13 cellular contexts compared by ENCODE assay signal in the genomic region with DNA sequence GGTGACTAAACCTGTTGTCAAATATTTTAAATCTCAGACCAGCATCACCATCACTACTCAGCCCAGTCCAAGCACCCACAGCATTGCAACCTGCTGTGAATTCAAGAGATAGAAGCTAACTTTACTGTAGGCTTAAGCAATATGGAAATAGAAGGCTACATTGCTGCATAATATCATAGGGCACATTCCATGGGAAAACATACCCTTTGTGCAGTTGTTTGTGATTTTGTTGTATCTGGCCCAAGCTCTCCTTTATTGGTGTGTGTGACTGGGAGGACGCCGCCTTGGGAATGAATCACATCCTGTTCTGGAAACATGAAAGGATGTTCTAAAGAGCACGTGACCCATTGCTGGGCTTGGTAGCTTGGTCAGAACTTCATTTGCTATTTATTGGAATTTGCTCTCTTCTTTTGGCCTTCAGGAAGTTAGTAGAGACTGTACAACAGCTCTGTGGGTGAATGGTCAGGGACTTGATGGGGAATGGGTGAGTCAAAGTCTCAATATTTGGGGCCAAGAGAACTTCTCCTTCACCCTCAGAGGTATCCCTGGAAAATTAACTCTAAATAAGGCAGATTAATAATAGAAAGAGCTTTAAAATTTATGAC.
A peak's percentile ranks its signal among the peaks of the same experiment; 100 is the strongest.
DNase-seq lines count a peak whose midpoint lies in the region; ATAC-seq and TF ChIP-seq lines count a peak whose summit lies in the region.
"Had no signal": no experiment of that assay in that cellular context is flagged by ENCODE, and none has a peak within 500 bp of the region (broad histone marks: within the 10 kb centered on the region; RNA-seq: fewer than 3 reads in every experiment).

No MANE protein-coding gene starts in this region.

- no peaks in the 10 kb centered on the region for H3K9me2 ChIP-seq in PC-9 (ENCODE audit: insufficient read depth)

- no peaks in the 10 kb centered on the region for H4K20me1 ChIP-seq in PC-9 (ENCODE audit: insufficient read depth)

- no peaks in the 10 kb centered on the region for H3K27me3 Mint-ChIP-seq in Calu3 (ENCODE audit: unreplicated experiment)
- peaks cover 26% of the 10 kb centered on the region for H3K27me3 Mint-ChIP-seq in activated T-cell treated with anti-CD3 and anti-CD28 coated beads, Interleukin-2, amount 50 U/mL, for 72 hours (ENCODE audit: low read depth)

- H3K4me1 ChIP-seq in PC-9 (replicated peaks; ENCODE audit: insufficient read depth), result peaks cover 72% of the 10 kb centered on the region

- no peaks in the 10 kb centered on the region for H3K9me3 Mint-ChIP-seq in Calu3 (ENCODE audit: low read depth, unreplicated experiment)
- H3K9me3 Mint-ChIP-seq in activated T-cell treated with anti-CD3 and anti-CD28 coated beads, Interleukin-2, amount 50 U/mL, for 72 hours, result no peaks in the 10 kb centered on the region

- peaks cover 8% of the 10 kb centered on the region; the same call in 1 of the 2 replicates for H3K9me3 ChIP-seq in PC-9 (ENCODE audit: insufficient read depth, low read depth)

- TF ChIP-seq CTCF in Calu3 (IDR thresholded peaks at IDR 0.05; ENCODE audit: unreplicated experiment), result no peak
- no peak for TF ChIP-seq CTCF in PC-9 (conservative IDR thresholded peaks at IDR 0.05)
- no peak for TF ChIP-seq CTCF in epithelial cell of proximal tubule (conservative IDR thresholded peaks at IDR 0.05; ENCODE audit: low read depth, low read length)

- POLR2A ChIA-PET in PC-9 (lab: Charles Lee; ENCODE audit: unreplicated experiment), result no interaction called here

- no peak for ATAC-seq in activated T-cell treated with anti-CD3 and anti-CD28 coated beads, Interleukin-2, amount 50 U/mL, for 72 hours (replicated peaks in 1 of 2)
- no peak for ATAC-seq in stimulated activated naive CD8-positive, alpha-beta T cell treated with anti-CD3 and anti-CD28 coated beads, Interleukin-15, Interleukin-2, amounts not matched to agents 100 U/mL and 50 U/mL, for 24 hours
- ATAC-seq: activated CD8-positive, alpha-beta T cell treated with anti-CD3 and anti-CD28 coated beads, Interleukin-2, amount 10 ng/mL, durations not matched to agents 7 days and 5 days had no signal

- 0 out of 2 replicates have a peak overlapping the region, but pooled peaks have one; percentile 5 for H3K27ac ChIP-seq in PC-9

- intact Hi-C loops in Calu3 (cut with micrococcal nuclease; ENCODE audit: unreplicated experiment) (loop anchor here (10.0 kb wide), 1 partner anchor 119 kb away; no protein-coding TSS in a partner anchor), PC-9 (cut with micrococcal nuclease; ENCODE audit: unreplicated experiment) (loop anchor here (1.0 kb wide), 1 partner anchor 138 kb away; no protein-coding TSS in a partner anchor)

- CTCF ChIA-PET in Calu3 (lab: Charles Lee) (interaction anchor here (0.6 kb wide), 1 partner anchor 60 kb away, joined by 3 read pairs; no protein-coding TSS in a partner anchor), PC-9 (lab: Charles Lee) (interaction anchor here (0.6 kb wide), 1 partner anchor 50 kb away, joined by 8 read pairs; no protein-coding TSS in a partner anchor)

- H3K4me1 Mint-ChIP-seq in Calu3 (ENCODE audit: low read depth, unreplicated experiment), result peaks cover 46% of the 10 kb centered on the region
- no peaks in the 10 kb centered on the region for H3K4me1 Mint-ChIP-seq in activated T-cell treated with anti-CD3 and anti-CD28 coated beads, Interleukin-2, amount 50 U/mL, for 72 hours (ENCODE audit: low read depth)

- H3K79me2 ChIP-seq in PC-9 (ENCODE audit: low read depth), result no peaks in the 10 kb centered on the region

- H3K36me3 ChIP-seq in PC-9 (ENCODE audit: low read depth), result no peaks in the 10 kb centered on the region

- BruUV-seq in Calu3 (replicated peaks; lab: Mats Ljungman, UMichigan) (no TSS peak), PC-9 (replicated peaks; lab: Mats Ljungman, UMichigan) (no TSS peak)

- no peaks in the 10 kb centered on the region for H3K36me3 Mint-ChIP-seq in Calu3 (ENCODE audit: insufficient read depth, unreplicated experiment)
- H3K36me3 Mint-ChIP-seq in activated T-cell treated with anti-CD3 and anti-CD28 coated beads, Interleukin-2, amount 50 U/mL, for 72 hours (ENCODE audit: insufficient read depth in 2 of 2), result no peaks in the 10 kb centered on the region

- H3K4me3 ChIP-seq in PC-9 (no peak overlapping the region), epithelial cell of proximal tubule (ENCODE audit: low read depth, low read length) (no peak overlapping the region)

- no peak overlapping the region for H3K4me3 Mint-ChIP-seq in Calu3 (ENCODE audit: low read depth, unreplicated experiment)
- H3K4me3 Mint-ChIP-seq in activated T-cell treated with anti-CD3 and anti-CD28 coated beads, Interleukin-2, amount 50 U/mL, for 72 hours, result no peak overlapping the region
- H3K4me3 Mint-ChIP-seq: activated CD8-positive, alpha-beta T cell treated with anti-CD3 and anti-CD28 coated beads, Interleukin-2, amount 10 ng/mL, durations not matched to agents 7 days and 5 days had no signal

- no peak overlapping the region for H2AFZ ChIP-seq in PC-9

- H3K4me2 ChIP-seq in PC-9, result peak overlapping the region; percentile 7; the same call in 1 of the 2 replicates

- peaks cover 43% of the 10 kb centered on the region for H3F3A ChIP-seq in PC-9 (ENCODE audit: insufficient read depth, low read depth)

- peak overlapping the region; percentile 14 for H3K27ac Mint-ChIP-seq in Calu3 (ENCODE audit: unreplicated experiment)
- H3K27ac Mint-ChIP-seq in activated T-cell treated with anti-CD3 and anti-CD28 coated beads, Interleukin-2, amount 50 U/mL, for 72 hours, result no peak overlapping the region
- H3K27ac Mint-ChIP-seq: activated CD8-positive, alpha-beta T cell treated with anti-CD3 and anti-CD28 coated beads, Interleukin-2, amount 10 ng/mL, durations not matched to agents 7 days and 5 days had no signal

- no peaks in the 10 kb centered on the region for H3K27me3 ChIP-seq in PC-9 (ENCODE audit: insufficient read depth, low read depth)

- DNase-seq in Calu3 (no peak), PC-9 (peak; percentile 36 to 51), epithelial cell of proximal tubule (ENCODE audit: low read depth) (peak; percentile 83), non-pigmented ciliary epithelial cell (ENCODE audit: low read depth) (peak; percentile 75), NCI-H2029 treated with DMSO at 0.1 percent for 48 hours (lab: John Stamatoyannopoulos, UW) (no peak), NCI-H774 (lab: John Stamatoyannopoulos, UW) (no peak)
- no peak for DNase-seq in activated T-cell treated with anti-CD3 and anti-CD28 coated beads, Interleukin-2, amount 50 U/mL, for 72 hours
- no peak for DNase-seq in stimulated activated naive CD8-positive, alpha-beta T cell treated with anti-CD3 and anti-CD28 coated beads, Interleukin-15, Interleukin-2, amounts not matched to agents 100 U/mL and 50 U/mL, for 24 hours
- DNase-seq: activated CD8-positive, alpha-beta T cell treated with anti-CD3 and anti-CD28 coated beads, Interleukin-2, amount 10 ng/mL, durations not matched to agents 7 days and 5 days; central memory CD4-positive, alpha-beta T cell; NCI-H1092 treated with DMSO at 0.1 percent for 48 hours; SHP77; stimulated activated CD4-positive, alpha-beta T cell treated with anti-CD3 and anti-CD28 coated beads, Interleukin-12 subunit alpha, Interleukin-12 subunit beta, amount 100 ng/mL, for 4 hours had no signal

Comparison
In these comparisons a context has a peak if more than half of its experiments do, and no peak if none do; other contexts are left out.
1. DNase-seq: peak in PC-9 (2 of 2), epithelial cell of proximal tubule (single experiment) and non-pigmented ciliary epithelial cell (single experiment); none in Calu3 (single experiment), activated T-cell treated with anti-CD3 and anti-CD28 coated beads, Interleukin-2, amount 50 U/mL, for 72 hours (0 of 2), stimulated activated naive CD8-positive, alpha-beta T cell treated with anti-CD3 and anti-CD28 coated beads, Interleukin-15, Interleukin-2, amounts not matched to agents 100 U/mL and 50 U/mL, for 24 hours (single experiment), NCI-H2029 treated with DMSO at 0.1 percent for 48 hours (single experiment) and NCI-H774 (single experiment).